In the genomic region with DNA sequence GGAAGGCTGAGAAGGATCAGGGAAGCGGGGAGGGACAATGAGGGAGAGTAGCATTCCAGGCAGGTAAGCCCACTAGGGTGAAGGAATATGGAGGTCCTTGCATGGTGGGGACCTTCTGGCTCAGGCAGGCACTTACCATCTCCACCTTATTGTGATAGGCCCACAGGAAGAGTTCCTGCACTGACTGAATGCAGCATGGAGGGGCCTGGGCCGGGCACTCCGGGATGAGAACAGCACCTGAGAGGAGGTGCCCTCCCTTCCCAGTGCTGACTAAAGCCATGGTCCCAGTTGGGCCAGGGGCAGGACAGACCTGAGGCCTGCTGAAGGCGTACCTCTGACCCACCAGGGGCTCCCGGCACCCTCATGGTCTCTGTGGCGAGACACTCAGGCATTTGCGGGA, we compare ENCODE assay signal across 1 cellular context.
TF ChIP-seq lines count a peak whose summit lies in the region.

No MANE protein-coding gene starts in this region.

TF ChIP-seq in GM23338, 12 proteins besides CTCF, POLR2A, EP300 and RAD21 (continued from another document):
- no peak for TF ChIP-seq ZNF462 (CRISPR knock-in tag; IDR thresholded peaks at IDR 0.05)
- TF ChIP-seq ZNF331 (CRISPR knock-in tag; IDR thresholded peaks at IDR 0.05; ENCODE audit: low read depth): no peak
- no peak for TF ChIP-seq EZH2 (IDR thresholded peaks at IDR 0.05; ENCODE audit: low read depth, unreplicated experiment)
- no peak for TF ChIP-seq JUNB (IDR thresholded peaks at IDR 0.05; ENCODE audit: unreplicated experiment)
- TF ChIP-seq POLR2AphosphoS5 (IDR thresholded peaks at IDR 0.05; ENCODE audit: low read depth): no peak
- no peak for TF ChIP-seq CREB1 (CRISPR knock-in tag; IDR thresholded peaks at IDR 0.05; ENCODE audit: low read depth)
- TF ChIP-seq STAT1 (IDR thresholded peaks at IDR 0.05; ENCODE audit: unreplicated experiment): no peak
- no peak for TF ChIP-seq EZH2phosphoT487 (IDR thresholded peaks at IDR 0.05; ENCODE audit: unreplicated experiment)
